Comparison of ENCODE assay signal across 24 cellular contexts in genomic region chr5:16891043-16891442, GRCh38. TPM values are rescaled to one million over a fixed set of nuclear protein-coding genes. Genes with fewer than 3 reads are reported as not detected.
DNase-seq lines count a peak whose midpoint lies in the region; ATAC-seq and TF ChIP-seq lines count a peak whose summit lies in the region.
"Had no signal": no experiment of that assay in that cellular context is flagged by ENCODE, and none has a peak within 500 bp of the region (broad histone marks: within the 10 kb centered on the region; RNA-seq: fewer than 3 reads in every experiment).

No MANE protein-coding gene starts in this region.

- H3K4me2 ChIP-seq in GM23248 (ENCODE audit: unreplicated experiment) (no peak overlapping the region), osteoblast (ENCODE audit: insufficient read depth, low read length) (no peak overlapping the region)

- H3K36me3 ChIP-seq in A673 (ENCODE audit: insufficient read depth, low read length, poor library complexity, severe bottlenecking), result no peaks in the 10 kb centered on the region
- no peaks in the 10 kb centered on the region for H3K36me3 ChIP-seq in GM23248 (ENCODE audit: low read depth)
- H3K36me3 ChIP-seq in osteoblast (ENCODE audit: insufficient read depth, low read length), result no peaks in the 10 kb centered on the region
- H3K36me3 ChIP-seq: heart left ventricle, lower lobe of right lung, sigmoid colon, thoracic aorta had no signal

- H3K9ac ChIP-seq in GM23248, result no peak overlapping the region

- peaks cover 78% of the 10 kb centered on the region for H3K4me1 Mint-ChIP-seq in chondrocyte (ENCODE audit: low read depth)
- no peaks in the 10 kb centered on the region for H3K4me1 Mint-ChIP-seq in stimulated activated naive B cell treated with anti-CD40 and anti-IgM and Interleukin-4, amounts not matched to agents 10 μg/mL and 1 μg/mL and 100 μg/mL, for 72 hours
- H3K4me1 Mint-ChIP-seq: activated naive CD4-positive, alpha-beta T cell treated with anti-CD3 and anti-CD28 coated beads, Interleukin-2, amount 10 ng/mL, durations not matched to agents 7 days and 5 days had no signal

- no peaks in the 10 kb centered on the region for H3K9me3 Mint-ChIP-seq in chondrocyte (ENCODE audit: low read depth)
- H3K9me3 Mint-ChIP-seq in stimulated activated naive B cell treated with anti-CD40 and anti-IgM and Interleukin-4, amounts not matched to agents 10 μg/mL and 1 μg/mL and 100 μg/mL, for 72 hours, result peaks cover 0 to 4% of the 10 kb centered on the region in 2 donors
- H3K9me3 Mint-ChIP-seq: activated naive CD4-positive, alpha-beta T cell treated with anti-CD3 and anti-CD28 coated beads, Interleukin-2, amount 10 ng/mL, durations not matched to agents 7 days and 5 days; natural killer cell treated with Interleukin-12 subunit alpha and Interleukin-12 subunit beta and Interleukin-15 and Interleukin-18, amount 100 ng/mL, for 72 hours had no signal

- peaks cover 51% of the 10 kb centered on the region for H3F3A ChIP-seq in GM23248 (ENCODE audit: insufficient read depth)

- ATAC-seq in HG03354 (IDR thresholded peaks at IDR 0.05; ENCODE audit: poor library complexity, severe bottlenecking, unreplicated experiment), result no peak
- ATAC-seq in stimulated activated naive B cell treated with anti-CD40 and anti-IgM and Interleukin-4, amounts not matched to agents 10 μg/mL and 1 μg/mL and 100 μg/mL, for 72 hours (replicated peaks), result no peak
- ATAC-seq: heart left ventricle; lower lobe of right lung; natural killer cell treated with Interleukin-12 subunit alpha and Interleukin-12 subunit beta and Interleukin-15 and Interleukin-18, amount 100 ng/mL, for 72 hours; stimulated activated naive CD8-positive, alpha-beta T cell treated with anti-CD3 and anti-CD28 coated beads, Interleukin-15, Interleukin-2, amounts not matched to agents 100 U/mL and 50 U/mL, for 24 hours had no signal

- H3K36me3 Mint-ChIP-seq in chondrocyte (ENCODE audit: low read depth), result no peaks in the 10 kb centered on the region
- no peaks in the 10 kb centered on the region for H3K36me3 Mint-ChIP-seq in stimulated activated naive B cell treated with anti-CD40 and anti-IgM and Interleukin-4, amounts not matched to agents 10 μg/mL and 1 μg/mL and 100 μg/mL, for 72 hours
- H3K36me3 Mint-ChIP-seq: activated naive CD4-positive, alpha-beta T cell treated with anti-CD3 and anti-CD28 coated beads, Interleukin-2, amount 10 ng/mL, durations not matched to agents 7 days and 5 days; natural killer cell treated with Interleukin-12 subunit alpha and Interleukin-12 subunit beta and Interleukin-15 and Interleukin-18, amount 100 ng/mL, for 72 hours had no signal

- POLR2A ChIA-PET in A673 (lab: Charles Lee; ENCODE audit: low non-redundant PET), result interaction anchor here (0.7 kb wide), 1 partner anchor 274 kb away, joined by 3 read pairs; no protein-coding TSS in a partner anchor

- H3K27ac Mint-ChIP-seq in chondrocyte (ENCODE audit: unreplicated experiment), result peak overlapping the region; percentile 60
- no peak overlapping the region for H3K27ac Mint-ChIP-seq in stimulated activated naive B cell treated with anti-CD40 and anti-IgM and Interleukin-4, amounts not matched to agents 10 μg/mL and 1 μg/mL and 100 μg/mL, for 72 hours
- H3K27ac Mint-ChIP-seq: activated naive CD4-positive, alpha-beta T cell treated with anti-CD3 and anti-CD28 coated beads, Interleukin-2, amount 10 ng/mL, durations not matched to agents 7 days and 5 days; natural killer cell treated with Interleukin-12 subunit alpha and Interleukin-12 subunit beta and Interleukin-15 and Interleukin-18, amount 100 ng/mL, for 72 hours had no signal

- no peak for TF ChIP-seq CTCF in A673 (conservative IDR thresholded peaks at IDR 0.05; ENCODE audit: low read depth, low read length)
- TF ChIP-seq CTCF in chondrocyte (IDR thresholded peaks at IDR 0.05), result no peak
- no peak for TF ChIP-seq CTCF in osteoblast (IDR thresholded peaks at IDR 0.05; ENCODE audit: extremely low read depth, low read depth, low read length)
- no peak for TF ChIP-seq CTCF in foreskin fibroblast (IDR thresholded peaks at IDR 0.05; ENCODE audit: low read depth, low read length)

- no peaks in the 10 kb centered on the region for H3K27me3 Mint-ChIP-seq in chondrocyte (ENCODE audit: low read depth)
- peaks cover 0 to 6% of the 10 kb centered on the region in 2 donors for H3K27me3 Mint-ChIP-seq in stimulated activated naive B cell treated with anti-CD40 and anti-IgM and Interleukin-4, amounts not matched to agents 10 μg/mL and 1 μg/mL and 100 μg/mL, for 72 hours
- H3K27me3 Mint-ChIP-seq: natural killer cell treated with Interleukin-12 subunit alpha and Interleukin-12 subunit beta and Interleukin-15 and Interleukin-18, amount 100 ng/mL, for 72 hours had no signal

- DNase-seq in A673 (ENCODE audit: low spot score) (peak; percentile 76), GM23248 (no peak), chondrocyte (ENCODE audit: low spot score) (no peak), osteoblast (ENCODE audit: insufficient read length, low spot score, missing footprints) (no peak), foreskin fibroblast (no peak), DMS79 treated with DMSO at 0.1 percent for 48 hours (lab: John Stamatoyannopoulos, UW) (no peak)
- no peak for DNase-seq in stimulated activated naive B cell treated with anti-CD40 and anti-IgM and Interleukin-4, amounts not matched to agents 10 μg/mL and 1 μg/mL and 100 μg/mL, for 72 hours
- DNase-seq: activated CD4-positive, alpha-beta T cell treated with anti-CD3 and anti-CD28 coated beads, Interleukin-2, amount 50 U/mL, for 4 hours; activated CD4-positive, CD25-positive, alpha-beta regulatory T cell; activated naive CD4-positive, alpha-beta T cell treated with anti-CD3 and anti-CD28 coated beads, Interleukin-2, amount 10 ng/mL, durations not matched to agents 7 days and 5 days; amniotic stem cell; C1 segment of cervical spinal cord; heart left ventricle; KG1; lower lobe of right lung; MV-4-11; NCI-H1436 treated with DMSO at 0.1 percent for 48 hours; sigmoid colon; stimulated activated CD4-positive, alpha-beta T cell treated with anti-CD3 and anti-CD28 coated beads, Interleukin-15, amount 100 ng/mL, for 24 hours; stimulated activated naive CD8-positive, alpha-beta T cell treated with anti-CD3 and anti-CD28 coated beads, Interleukin-15, Interleukin-2, amounts not matched to agents 100 U/mL and 50 U/mL, for 24 hours; T1000 had no signal

- peak overlapping the region; percentile 88 for H3K27ac ChIP-seq in A673 (ENCODE audit: low read depth, low read length, poor library complexity, severe bottlenecking)
- H3K27ac ChIP-seq in GM23248, result 0 out of 2 replicates have a peak overlapping the region, but pooled peaks have one; percentile 41
- peak overlapping the region; percentile 1 for H3K27ac ChIP-seq in osteoblast (ENCODE audit: low read depth, low read length)
- H3K27ac ChIP-seq: heart left ventricle, lower lobe of right lung, sigmoid colon, thoracic aorta had no signal

- H2AFZ ChIP-seq in GM23248, result no peak overlapping the region
- no peak overlapping the region for H2AFZ ChIP-seq in osteoblast (ENCODE audit: low read length)

- H3K9me2 ChIP-seq in GM23248 (ENCODE audit: insufficient read depth), result no peaks in the 10 kb centered on the region

- CTCF ChIA-PET in A673 (lab: Charles Lee), result no interaction called here

- intact Hi-C loops in A673 (cut with micrococcal nuclease; ENCODE audit: unreplicated experiment), result no loop called here

- WGBS in GM23248 (ENCODE audit: low coverage in 1 of 2, low lambda C conversion rate in 2 of 2, missing lambda C conversion rate in 2 of 2), 2 experiments, result 87 to 91% methylated on average over 7 to 8 of the region's 8 CpGs

- H3K4me1 ChIP-seq in A673 (ENCODE audit: insufficient read depth, low read length, poor library complexity, severe bottlenecking) (peaks cover 95% of the 10 kb centered on the region), GM23248 (ENCODE audit: insufficient read depth) (peaks cover 52% of the 10 kb centered on the region), osteoblast (ENCODE audit: insufficient read depth, low read length) (peaks cover 63% of the 10 kb centered on the region)

- in situ Hi-C loops in GM23248 (cut with MboI), result no loop called here

- no TSS peak for BruUV-seq in A673 (replicated peaks; lab: Mats Ljungman, UMichigan)

- H3K9me3 ChIP-seq in A673 (ENCODE audit: low read depth, low read length, poor library complexity, severe bottlenecking), result no peaks in the 10 kb centered on the region
- no peaks in the 10 kb centered on the region for H3K9me3 ChIP-seq in GM23248 (ENCODE audit: low read depth)
- H3K9me3 ChIP-seq in osteoblast (ENCODE audit: low read depth, low read length), result no peaks in the 10 kb centered on the region
- H3K9me3 ChIP-seq: heart left ventricle, lower lobe of right lung, sigmoid colon, thoracic aorta had no signal

- no peaks in the 10 kb centered on the region for H3K27me3 ChIP-seq in A673 (replicated peaks; ENCODE audit: insufficient read depth, low read depth, low read length, poor library complexity)
- H3K27me3 ChIP-seq in GM23248 (replicated peaks; ENCODE audit: insufficient read depth), result no peaks in the 10 kb centered on the region
- no peaks in the 10 kb centered on the region for H3K27me3 ChIP-seq in osteoblast (ENCODE audit: insufficient read depth, low read length)
- H3K27me3 ChIP-seq: heart left ventricle, sigmoid colon had no signal

- H3K4me3 Mint-ChIP-seq in chondrocyte (ENCODE audit: unreplicated experiment), result no peak overlapping the region
- no peak overlapping the region for H3K4me3 Mint-ChIP-seq in stimulated activated naive B cell treated with anti-CD40 and anti-IgM and Interleukin-4, amounts not matched to agents 10 μg/mL and 1 μg/mL and 100 μg/mL, for 72 hours
- H3K4me3 Mint-ChIP-seq: activated naive CD4-positive, alpha-beta T cell treated with anti-CD3 and anti-CD28 coated beads, Interleukin-2, amount 10 ng/mL, durations not matched to agents 7 days and 5 days; natural killer cell treated with Interleukin-12 subunit alpha and Interleukin-12 subunit beta and Interleukin-15 and Interleukin-18, amount 100 ng/mL, for 72 hours had no signal

- peaks cover 12% of the 10 kb centered on the region; the same call in 1 of the 2 replicates for H4K20me1 ChIP-seq in GM23248 (ENCODE audit: insufficient read depth)
- peaks cover 22% of the 10 kb centered on the region for H4K20me1 ChIP-seq in osteoblast (ENCODE audit: insufficient read depth, low read length)

- H3K4me3 ChIP-seq in A673 (ENCODE audit: low read depth, low read length, poor library complexity, severe bottlenecking) (no peak overlapping the region), GM23248 (no peak overlapping the region), osteoblast (ENCODE audit: insufficient read depth, low read length) (no peak overlapping the region), foreskin fibroblast (ENCODE audit: low read depth in 1 of 2, low read length in 2 of 2) (no peak overlapping the region)
- H3K4me3 ChIP-seq: heart left ventricle, lower lobe of right lung, sigmoid colon, thoracic aorta had no signal

- H3K79me2 ChIP-seq in GM23248 (ENCODE audit: insufficient read depth) (peaks cover 99% of the 10 kb centered on the region), osteoblast (ENCODE audit: insufficient read depth, low read length) (peaks cover 93% of the 10 kb centered on the region)

RNA-seq across cellular contexts. Expression of gene MYO10, which starts 45.0 kb away (rescaled TPM):
- total RNA-seq in A673 (2021), result 194 and 202 TPM in 2 replicates
- total RNA-seq in GM23248 (2014; rRNA removed; shearing (Covaris generic)), result 43.2 and 49.1 TPM in 2 replicates
- polyA plus RNA-seq in GM23248 (2016; fragmentation: Nextera tagmentation; extraction: Ambion mirVana), result 42.2 and 47.0 TPM in 2 replicates
- 51.9 to 55.4 TPM (median 54.5 TPM) in 3 replicates for total RNA-seq in chondrocyte
- total RNA-seq in osteoblast, result 40.9 and 43.6 TPM in 2 replicates
- total RNA-seq: natural killer cell treated with Interleukin-12 subunit alpha and Interleukin-12 subunit beta and Interleukin-15 and Interleukin-18, amount 100 ng/mL, for 72 hours had no signal

Comparison
In these comparisons a context has a peak if more than half of its experiments do, and no peak if none do; other contexts are left out.
1. H3K27ac ChIP-seq: peak in every context shown above with its lines; median percentile 88 in A673; 41 in GM23248; 1 in osteoblast.